In genomic region chr2:237629739-237630138, GRCh38 we compare ENCODE assay signal across 15 cellular contexts. TPM values are rescaled to one million over a fixed set of nuclear protein-coding genes. Genes with fewer than 3 reads are reported as not detected.
DNase-seq lines count a peak whose midpoint lies in the region; ATAC-seq and TF ChIP-seq lines count a peak whose summit lies in the region.
"Had no signal": no experiment of that assay in that cellular context is flagged by ENCODE, and none has a peak within 500 bp of the region (broad histone marks: within the 10 kb centered on the region; RNA-seq: fewer than 3 reads in every experiment).

No MANE protein-coding gene starts in this region.

- no peaks in the 10 kb centered on the region for H3K4me1 Mint-ChIP-seq in stimulated activated effector memory CD8-positive, alpha-beta T cell treated with anti-CD3 and anti-CD28 coated beads, Interleukin-12 subunit alpha, Interleukin-12 subunit beta, amount 100 ng/mL, for 72 hours

- peak overlapping the region in 2 of 12 donors; percentile 6 to 73 for H3K4me3 ChIP-seq in heart left ventricle
- H3K4me3 ChIP-seq in SK-N-SH (ENCODE audit: low read depth in 2 of 2, low read length in 1 of 2) = no peak overlapping the region
- H3K4me3 ChIP-seq: upper lobe of left lung had no signal

- H3K4me1 ChIP-seq in heart left ventricle (peaks cover 7 to 85% (median 64%) of the 10 kb centered on the region in 12 donors), SK-N-SH (ENCODE audit: control insufficient read depth in 1 of 2, insufficient read depth in 2 of 2, low read depth in 1 of 2, low read length in 1 of 2) (peaks cover 8 to 14% of the 10 kb centered on the region in 2 experiments)

- H3K36me3 ChIP-seq in heart left ventricle = peaks cover 0 to 18% (median 0%) of the 10 kb centered on the region in 9 donors
- peaks cover 11 to 16% of the 10 kb centered on the region in 2 experiments for H3K36me3 ChIP-seq in SK-N-SH (replicated peaks in 1 of 2; ENCODE audit: control insufficient read depth in 1 of 2, insufficient read depth in 2 of 2, low read length in 1 of 2)

- H2AFZ ChIP-seq in SK-N-SH (ENCODE audit: low read depth) = no peak overlapping the region

- DNase-seq in heart left ventricle (no peak), Right ventricle myocardium inferior (ENCODE audit: missing footprints) (no peak), SK-N-SH (no peak), foreskin melanocyte (peak; percentile 28), DMS 273 (lab: John Stamatoyannopoulos, UW; ENCODE audit: unreplicated experiment) (no peak), GOT3 (lab: John Stamatoyannopoulos, UW) (no peak)
- DNase-seq in stimulated activated effector memory CD8-positive, alpha-beta T cell treated with anti-CD3 and anti-CD28 coated beads, Interleukin-12 subunit alpha, Interleukin-12 subunit beta, amount 100 ng/mL, for 72 hours (ENCODE audit: low spot score in 2 of 2) = no peak
- DNase-seq in activated CD4-positive, alpha-beta T cell treated with anti-CD3 and anti-CD28 coated beads, Interleukin-2, amount 50 U/mL, for 4 hours = no peak
- DNase-seq: left cardiac atrium; naive thymus-derived CD4-positive, alpha-beta T cell; NCI-H2107; SW 1271; upper lobe of left lung had no signal

- no peak overlapping the region; the same call in 1 of the 2 replicates for H3K4me2 ChIP-seq in SK-N-SH

- H3F3A ChIP-seq in SK-N-SH (replicated peaks; ENCODE audit: insufficient read depth) = no peaks in the 10 kb centered on the region

- H3K9ac ChIP-seq in SK-N-SH = no peak overlapping the region

- no peak for ATAC-seq in heart left ventricle
- ATAC-seq in Right ventricle myocardium inferior = no peak
- ATAC-seq in stimulated activated effector memory CD8-positive, alpha-beta T cell treated with anti-CD3 and anti-CD28 coated beads, Interleukin-12 subunit alpha, Interleukin-12 subunit beta, amount 100 ng/mL, for 72 hours = peak; percentile 62
- ATAC-seq: naive thymus-derived CD4-positive, alpha-beta T cell; WTC11 had no signal

- intact Hi-C loops in heart left ventricle (cut with DNase I) (loop anchor here in 5 of 10 donors (5.0 kb wide), 3 partner anchors 33 to 103 kb away; no protein-coding TSS in a partner anchor), Right ventricle myocardium inferior (cut with DNase I) (loop anchor here (2.0 to 10.0 kb wide), 4 partner anchors 21 to 115 kb away; no protein-coding TSS in a partner anchor)

- TF ChIP-seq EP300 in SK-N-SH (IDR thresholded peaks at IDR 0.05; ENCODE audit: borderline replicate concordance in 1 of 2, low read depth in 1 of 2, low read length in 1 of 2) = no peak

- CTCF ChIA-PET in SK-N-SH (lab: Yijun Ruan, JAX) = interaction anchor here (0.8 to 0.9 kb wide), 2 partner anchors 48 to 57 kb away, joined by 3 to 4 read pairs; no protein-coding TSS in a partner anchor

- no peak for TF ChIP-seq POLR2A in heart left ventricle (IDR thresholded peaks at IDR 0.05)

- H4K20me1 ChIP-seq in SK-N-SH (ENCODE audit: insufficient read depth) = peaks cover 10% of the 10 kb centered on the region; the same call in 1 of the 2 replicates

- peaks cover 0 to 6% (median 0%) of the 10 kb centered on the region in 9 donors for H3K27me3 ChIP-seq in heart left ventricle
- H3K27me3 ChIP-seq in SK-N-SH (ENCODE audit: insufficient read depth) = no peaks in the 10 kb centered on the region
- H3K27me3 ChIP-seq: upper lobe of left lung had no signal

- H3K36me3 Mint-ChIP-seq in stimulated activated effector memory CD8-positive, alpha-beta T cell treated with anti-CD3 and anti-CD28 coated beads, Interleukin-12 subunit alpha, Interleukin-12 subunit beta, amount 100 ng/mL, for 72 hours = no peaks in the 10 kb centered on the region

- H3K9me3 Mint-ChIP-seq in stimulated activated effector memory CD8-positive, alpha-beta T cell treated with anti-CD3 and anti-CD28 coated beads, Interleukin-12 subunit alpha, Interleukin-12 subunit beta, amount 100 ng/mL, for 72 hours = peaks cover 1% of the 10 kb centered on the region
- H3K9me3 Mint-ChIP-seq: dendritic cell treated with granulocyte-macrophage colony-stimulating factor and Interleukin-4, amounts not matched to agents 40 ng/mL and 50 ng/mL, for 4 days had no signal

- H3K79me2 ChIP-seq in SK-N-SH (ENCODE audit: insufficient read depth) = peaks cover 66% of the 10 kb centered on the region

- no peak overlapping the region for H3K4me3 Mint-ChIP-seq in stimulated activated effector memory CD8-positive, alpha-beta T cell treated with anti-CD3 and anti-CD28 coated beads, Interleukin-12 subunit alpha, Interleukin-12 subunit beta, amount 100 ng/mL, for 72 hours
- H3K4me3 Mint-ChIP-seq: dendritic cell treated with granulocyte-macrophage colony-stimulating factor and Interleukin-4, amounts not matched to agents 40 ng/mL and 50 ng/mL, for 4 days had no signal

- POLR2A ChIA-PET in SK-N-SH (lab: Yijun Ruan, JAX) = no interaction called here

- no peak overlapping the region for H3K27ac Mint-ChIP-seq in stimulated activated effector memory CD8-positive, alpha-beta T cell treated with anti-CD3 and anti-CD28 coated beads, Interleukin-12 subunit alpha, Interleukin-12 subunit beta, amount 100 ng/mL, for 72 hours
- H3K27ac Mint-ChIP-seq: dendritic cell treated with granulocyte-macrophage colony-stimulating factor and Interleukin-4, amounts not matched to agents 40 ng/mL and 50 ng/mL, for 4 days had no signal

- H3K9me3 ChIP-seq in heart left ventricle = peaks cover 0 to 6% (median 0%) of the 10 kb centered on the region in 12 donors
- H3K9me3 ChIP-seq in SK-N-SH = no peaks in the 10 kb centered on the region
- H3K9me3 ChIP-seq: upper lobe of left lung had no signal

- H3K9me2 ChIP-seq in SK-N-SH = no peaks in the 10 kb centered on the region

- TF ChIP-seq RAD21 in SK-N-SH (IDR thresholded peaks at IDR 0.05; ENCODE audit: low read length) = no peak

- 41 to 77% (median 61%) methylated on average over 8 of the region's 8 CpGs for WGBS in heart left ventricle, 4 donors
- WGBS in SK-N-SH (ENCODE audit: low lambda C conversion rate) = 47% methylated on average over 8 of the region's 8 CpGs

- no peak for TF ChIP-seq CTCF in heart left ventricle (IDR thresholded peaks at IDR 0.05)
- no peak for TF ChIP-seq CTCF in SK-N-SH (IDR thresholded peaks at IDR 0.05)

- H3K27ac ChIP-seq in heart left ventricle = peak overlapping the region in 11 of 12 donors; percentile 82 to 96 (median 91)
- peak overlapping the region in 1 of 2 experiments; percentile 37; a peak in 2 of 4 replicates for H3K27ac ChIP-seq in SK-N-SH (ENCODE audit: low read depth in 2 of 2, low read length in 1 of 2)
- H3K27ac ChIP-seq: upper lobe of left lung had no signal

TF ChIP-seq in SK-N-SH, 30 proteins besides CTCF, POLR2A, EP300 and RAD21:
- TF ChIP-seq USF2 (IDR thresholded peaks at IDR 0.05; ENCODE audit: borderline replicate concordance, low read depth, low read length) = no peak
- peak; percentile 54; the same call in 1 of the 2 replicates for TF ChIP-seq FOSL2 (IDR thresholded peaks at IDR 0.05; ENCODE audit: borderline replicate concordance, low read depth)

RNA-seq across cellular contexts. Expression of gene LRRFIP1, which starts 2.4 kb away (rescaled TPM):
- total RNA-seq in heart left ventricle (100 to 1,000 TPM in 8 of 9 donors, 10 to 100 TPM in 1; 78.7 to 151 (median 111) TPM), Right ventricle myocardium inferior (104 TPM)
- polyA plus RNA-seq in heart left ventricle (100 to 1,000 TPM in 1 of 2 donors, 10 to 100 TPM in 1; 87.6 to 128 TPM), SK-N-SH (2012; rRNA removed) (47.3 and 60.9 TPM in 2 replicates)
- 62.7 and 74.9 TPM in 2 replicates for polyA plus RNA-seq in SK-N-SH (2012; cell fraction: cytosol; rRNA removed)
- polyA plus RNA-seq in SK-N-SH (2012; cell fraction: nucleus; rRNA removed) = 51.7 and 73.1 TPM in 2 replicates

RNA-seq across cellular contexts. Expression of gene RAB17, which starts 39.2 kb away (rescaled TPM):
- total RNA-seq in heart left ventricle = 1 to 10 TPM; 1.1 to 7.3 (median 3.6) TPM
- polyA plus RNA-seq in heart left ventricle = 1 to 10 TPM; 5.6 TPM
- 2.4 TPM for total RNA-seq in Right ventricle myocardium inferior
- polyA plus RNA-seq in SK-N-SH (2012; rRNA removed) = 0.10 and 0.19 TPM in 2 replicates
- 0.06 and 0.18 TPM in 2 replicates for polyA plus RNA-seq in SK-N-SH (2012; cell fraction: cytosol; rRNA removed)
- 0.75 and 1.1 TPM in 2 replicates for polyA plus RNA-seq in SK-N-SH (2012; cell fraction: nucleus; rRNA removed)
- total RNA-seq: naive thymus-derived CD4-positive, alpha-beta T cell had no signal
- polyA plus RNA-seq: naive thymus-derived CD4-positive, alpha-beta T cell had no signal
